1 cellular context compared by ENCODE assay signal in genomic region chr12:5088586-5089264, GRCh38.
TF ChIP-seq lines count a peak whose summit lies in the region.

No MANE protein-coding gene starts in this region.

TF ChIP-seq in A549, 52 proteins besides CTCF, POLR2A, EP300 and RAD21 (continued from another document):
- TF ChIP-seq USF2 (IDR thresholded peaks at IDR 0.05): no peak
